Comparison of ENCODE assay signal across 22 cellular contexts in the genomic region with DNA sequence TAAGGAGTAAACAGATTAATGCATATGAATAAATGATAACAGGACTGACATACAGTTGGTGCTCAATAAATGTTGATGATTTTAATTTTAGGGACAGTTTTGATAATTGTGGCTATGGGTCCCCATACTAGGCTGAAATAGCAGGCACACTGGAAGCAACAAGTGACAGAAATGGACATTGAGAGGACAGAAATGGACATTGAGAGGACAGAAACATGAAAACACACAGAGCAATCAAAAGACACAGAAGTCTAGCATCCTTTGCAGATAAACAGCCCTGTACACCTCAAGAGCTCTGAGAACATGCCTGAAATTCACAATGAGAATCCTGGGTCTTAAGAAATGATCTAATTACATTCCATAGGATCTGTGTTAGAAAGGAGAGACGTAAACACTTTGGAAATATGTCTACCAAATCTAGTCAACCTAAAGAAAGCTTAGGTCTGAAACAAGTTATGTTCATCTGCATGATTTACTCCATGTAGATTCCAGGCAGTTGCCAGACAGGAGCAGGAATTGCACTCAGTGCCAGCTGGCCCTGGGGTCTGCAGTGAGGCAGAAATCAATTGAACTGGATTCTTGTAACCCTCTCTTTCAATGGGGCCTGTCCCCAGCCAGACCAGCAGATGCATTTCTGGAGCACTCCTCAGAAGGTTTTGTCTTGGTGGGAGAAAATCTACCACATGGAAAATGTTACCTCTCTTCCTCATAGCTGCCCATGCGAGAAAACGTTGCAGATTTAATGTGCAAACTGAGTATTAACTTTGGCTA.
"Had no signal": no experiment of that assay in that cellular context is flagged by ENCODE, and none has a peak within 500 bp of the region (broad histone marks: within the 10 kb centered on the region; RNA-seq: fewer than 3 reads in every experiment).

No MANE protein-coding gene starts in this region.

- H3K9me3 ChIP-seq: right lobe of liver had no signal

- H3K27ac ChIP-seq: hepatocyte, parathyroid adenoma, right lobe of liver, VCaP had no signal

- H3K4me3 ChIP-seq: hepatocyte, right lobe of liver had no signal

- DNase-seq: activated CD4-positive, alpha-beta T cell treated with anti-CD3 and anti-CD28 coated beads for 4 hours; activated CD4-positive, alpha-beta T cell treated with anti-CD3 and anti-CD28 coated beads, Interleukin-2, amount 50 U/mL, for 4 hours; activated naive CD4-positive, alpha-beta T cell; activated T-cell treated with anti-CD3 and anti-CD28 coated beads for 4 hours; activated T-cell treated with anti-CD3 and anti-CD28 coated beads, Interleukin-2, amount 50 U/mL, for 72 hours; dermis blood vessel endothelial cell; effector CD4-positive, alpha-beta T cell; left cardiac atrium; left ventricle myocardium superior; mammary epithelial cell; naive thymus-derived CD4-positive, alpha-beta T cell; right lobe of liver; small intestine; stimulated activated CD4-positive, alpha-beta T cell treated with anti-CD3 and anti-CD28 coated beads, Interleukin-4, amount 100 ng/mL, for 4 hours; stimulated activated CD8-positive, alpha-beta memory T cell treated with anti-CD3 and anti-CD28 coated beads, Interleukin-4, amount 100 ng/mL, for 48 hours; T-helper 9 cell; trophoblast cell had no signal

- H3K27ac Mint-ChIP-seq: activated T-cell treated with anti-CD3 and anti-CD28 coated beads, Interleukin-2, amount 50 U/mL, for 72 hours; stimulated activated memory B cell treated with anti-CD40 and anti-IgM and Interleukin-4, amounts not matched to agents 10 μg/mL and 1 μg/mL and 100 μg/mL, for 72 hours had no signal

- ATAC-seq: activated naive CD4-positive, alpha-beta T cell treated with anti-CD3 and anti-CD28 coated beads, Interleukin-2, amount 50 U/mL, for 72 hours; activated T-cell treated with anti-CD3 and anti-CD28 coated beads, Interleukin-2, amount 50 U/mL, for 72 hours; left cardiac atrium; left ventricle myocardium superior; naive thymus-derived CD4-positive, alpha-beta T cell; right lobe of liver; stimulated activated memory B cell treated with anti-CD40 and anti-IgM and Interleukin-4, amounts not matched to agents 10 μg/mL and 1 μg/mL and 100 μg/mL, for 72 hours had no signal

- H3K4me1 ChIP-seq: right lobe of liver had no signal

- H3K4me3 Mint-ChIP-seq: activated T-cell treated with anti-CD3 and anti-CD28 coated beads, Interleukin-2, amount 50 U/mL, for 72 hours; naive thymus-derived CD4-positive, alpha-beta T cell; stimulated activated memory B cell treated with anti-CD40 and anti-IgM and Interleukin-4, amounts not matched to agents 10 μg/mL and 1 μg/mL and 100 μg/mL, for 72 hours had no signal

- H3K36me3 Mint-ChIP-seq: activated naive CD4-positive, alpha-beta T cell treated with anti-CD3 and anti-CD28 coated beads, Interleukin-2, amount 50 U/mL, for 72 hours; naive thymus-derived CD4-positive, alpha-beta T cell; stimulated activated memory B cell treated with anti-CD40 and anti-IgM and Interleukin-4, amounts not matched to agents 10 μg/mL and 1 μg/mL and 100 μg/mL, for 72 hours had no signal

- H3K27me3 Mint-ChIP-seq: naive thymus-derived CD4-positive, alpha-beta T cell; stimulated activated memory B cell treated with anti-CD40 and anti-IgM and Interleukin-4, amounts not matched to agents 10 μg/mL and 1 μg/mL and 100 μg/mL, for 72 hours had no signal

- H3K27me3 ChIP-seq: hepatocyte, right lobe of liver had no signal

- H3K9me3 Mint-ChIP-seq: activated naive CD4-positive, alpha-beta T cell treated with anti-CD3 and anti-CD28 coated beads, Interleukin-2, amount 50 U/mL, for 72 hours; activated T-cell treated with anti-CD3 and anti-CD28 coated beads, Interleukin-2, amount 50 U/mL, for 72 hours; naive thymus-derived CD4-positive, alpha-beta T cell; stimulated activated memory B cell treated with anti-CD40 and anti-IgM and Interleukin-4, amounts not matched to agents 10 μg/mL and 1 μg/mL and 100 μg/mL, for 72 hours had no signal
